ENCODE assay signal across 14 cellular contexts in the genomic region with DNA sequence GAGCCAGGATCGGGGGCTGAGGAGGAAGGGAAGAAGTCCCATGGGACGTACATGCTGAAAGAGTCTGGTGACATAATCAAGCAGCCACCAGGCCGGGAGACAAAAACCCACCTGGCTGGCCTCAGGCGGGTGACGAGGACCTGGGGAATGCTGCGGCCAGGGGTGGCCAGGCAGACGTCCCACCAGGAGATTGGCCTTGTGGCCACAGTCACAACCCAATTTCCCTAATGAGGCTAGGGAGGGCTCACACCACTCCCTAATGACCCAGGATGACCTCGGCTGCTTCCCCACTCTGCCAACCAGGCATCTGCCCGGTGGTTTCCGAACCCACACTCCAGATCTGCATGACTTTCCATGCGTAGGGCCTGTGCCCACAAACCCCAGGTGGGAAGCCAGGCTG.
"Had no signal": no experiment of that assay in that cellular context is flagged by ENCODE, and none has a peak within 500 bp of the region (broad histone marks: within the 10 kb centered on the region; RNA-seq: fewer than 3 reads in every experiment).

No MANE protein-coding gene starts in this region.

- ATAC-seq: left colon; natural killer cell treated with Interleukin-12 subunit alpha and Interleukin-12 subunit beta and Interleukin-15 and Interleukin-18, amount 100 ng/mL, for 72 hours; stimulated activated naive CD8-positive, alpha-beta T cell treated with anti-CD3 and anti-CD28 coated beads, Interleukin-15, amount 100 ng/mL, for 72 hours had no signal

- H3K4me3 Mint-ChIP-seq: activated CD4-positive, alpha-beta T cell treated with anti-CD3 and anti-CD28 coated beads, Interleukin-2, amount 10 ng/mL, durations not matched to agents 24 days and 14 days; activated T-helper 1 cell treated with anti-CD3 and anti-CD28 coated beads, Interleukin-12 subunit alpha, Interleukin-12 subunit beta, Interleukin-2, Interleukin-4 antibody, amounts not matched to agents 30 ng/mL and 10 ng/mL and 1 ng/mL, durations not matched to agents 14 hours and 24 hours and 36 hours; natural killer cell treated with Interleukin-12 subunit alpha and Interleukin-12 subunit beta and Interleukin-15 and Interleukin-18, amount 100 ng/mL, for 72 hours; stimulated activated naive CD8-positive, alpha-beta T cell treated with anti-CD3 and anti-CD28 coated beads, Interleukin-15, amount 100 ng/mL, for 72 hours had no signal

- H3K27me3 ChIP-seq: foreskin keratinocyte, uterus had no signal

- H3K9me3 Mint-ChIP-seq: activated CD4-positive, alpha-beta T cell treated with anti-CD3 and anti-CD28 coated beads, Interleukin-2, amount 10 ng/mL, durations not matched to agents 24 days and 14 days; activated T-helper 1 cell treated with anti-CD3 and anti-CD28 coated beads, Interleukin-12 subunit alpha, Interleukin-12 subunit beta, Interleukin-2, Interleukin-4 antibody, amounts not matched to agents 30 ng/mL and 10 ng/mL and 1 ng/mL, durations not matched to agents 14 hours and 24 hours and 36 hours; natural killer cell treated with Interleukin-12 subunit alpha and Interleukin-12 subunit beta and Interleukin-15 and Interleukin-18, amount 100 ng/mL, for 72 hours; stimulated activated naive CD8-positive, alpha-beta T cell treated with anti-CD3 and anti-CD28 coated beads, Interleukin-15, amount 100 ng/mL, for 72 hours had no signal

- H3K36me3 ChIP-seq: sigmoid colon, thoracic aorta, uterus had no signal

- H3K27ac Mint-ChIP-seq: activated CD4-positive, alpha-beta T cell treated with anti-CD3 and anti-CD28 coated beads, Interleukin-2, amount 10 ng/mL, durations not matched to agents 24 days and 14 days; activated T-helper 1 cell treated with anti-CD3 and anti-CD28 coated beads, Interleukin-12 subunit alpha, Interleukin-12 subunit beta, Interleukin-2, Interleukin-4 antibody, amounts not matched to agents 30 ng/mL and 10 ng/mL and 1 ng/mL, durations not matched to agents 14 hours and 24 hours and 36 hours; natural killer cell treated with Interleukin-12 subunit alpha and Interleukin-12 subunit beta and Interleukin-15 and Interleukin-18, amount 100 ng/mL, for 72 hours; stimulated activated naive CD8-positive, alpha-beta T cell treated with anti-CD3 and anti-CD28 coated beads, Interleukin-15, amount 100 ng/mL, for 72 hours had no signal

- DNase-seq: activated CD4-positive, alpha-beta T cell treated with anti-CD3 and anti-CD28 coated beads, Interleukin-2, amount 10 ng/mL, durations not matched to agents 24 days and 14 days; activated naive CD4-positive, alpha-beta T cell; aorta; foreskin keratinocyte; head of caudate nucleus; left colon; sigmoid colon; stimulated activated CD4-positive, alpha-beta T cell treated with anti-CD3 and anti-CD28 coated beads, Interleukin-4, amount 100 ng/mL, for 1 hour; stimulated activated CD8-positive, alpha-beta memory T cell treated with anti-CD3 and anti-CD28 coated beads, Interleukin-4, amount 100 ng/mL, for 48 hours; stimulated activated naive CD8-positive, alpha-beta T cell treated with anti-CD3 and anti-CD28 coated beads, Interleukin-15, amount 100 ng/mL, for 72 hours; uterus had no signal

- H3K4me1 ChIP-seq: foreskin keratinocyte, uterus had no signal

- H3K9me3 ChIP-seq: sigmoid colon, thoracic aorta, uterus had no signal

- H3K27ac ChIP-seq: foreskin keratinocyte, sigmoid colon, thoracic aorta, uterus had no signal

- H3K36me3 Mint-ChIP-seq: natural killer cell treated with Interleukin-12 subunit alpha and Interleukin-12 subunit beta and Interleukin-15 and Interleukin-18, amount 100 ng/mL, for 72 hours had no signal

- H3K4me3 ChIP-seq: sigmoid colon, thoracic aorta, uterus had no signal
